ENCODE assay signal across 11 cellular contexts in the genomic region with DNA sequence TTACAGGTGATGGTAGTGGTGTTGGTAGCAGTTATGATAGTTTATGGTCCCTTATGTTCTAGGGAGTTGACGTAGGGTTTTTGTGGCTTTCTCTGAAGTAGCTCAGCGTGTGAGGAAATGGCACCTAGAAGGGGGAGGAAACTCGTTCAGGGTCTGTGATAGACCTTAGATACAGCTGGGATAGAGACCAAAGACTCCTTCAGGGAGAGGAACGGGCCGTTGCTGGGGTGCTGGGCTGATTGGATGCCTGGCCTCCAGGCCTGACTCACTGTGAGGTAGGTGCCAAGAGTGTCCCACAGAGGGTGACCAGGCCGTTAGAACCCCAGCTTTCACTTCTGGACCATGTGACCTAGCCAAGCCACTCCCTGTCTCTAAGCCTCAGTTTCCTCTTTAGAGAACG.
DNase-seq lines count a peak whose midpoint lies in the region; ATAC-seq and TF ChIP-seq lines count a peak whose summit lies in the region.
"Had no signal": no experiment of that assay in that cellular context is flagged by ENCODE, and none has a peak within 500 bp of the region (broad histone marks: within the 10 kb centered on the region; RNA-seq: fewer than 3 reads in every experiment).

No MANE protein-coding gene starts in this region.

- WGBS in heart right ventricle, 2 donors: 34 to 46% methylated on average over 7 of the region's 7 CpGs

- H3K27ac ChIP-seq in heart right ventricle: peak overlapping the region; percentile 9 to 98 (median 79)
- no peak overlapping the region for H3K27ac ChIP-seq in brain microvascular endothelial cell
- H3K27ac ChIP-seq in upper lobe of right lung: peak overlapping the region; percentile 58
- H3K27ac ChIP-seq: left lung had no signal

- no peaks in the 10 kb centered on the region for H3K9me3 Mint-ChIP-seq in nephron

- H3K4me1 Mint-ChIP-seq in nephron: peaks cover 14% of the 10 kb centered on the region

- H3K27me3 ChIP-seq in heart right ventricle (no peaks in the 10 kb centered on the region), brain microvascular endothelial cell (replicated peaks) (no peaks in the 10 kb centered on the region), upper lobe of right lung (no peaks in the 10 kb centered on the region)
- H3K27me3 ChIP-seq: left lung, Peyer's patch had no signal

- H3K9me3 ChIP-seq in heart right ventricle (no peaks in the 10 kb centered on the region), upper lobe of right lung (no peaks in the 10 kb centered on the region)
- H3K9me3 ChIP-seq: left lung, Peyer's patch had no signal

- no peaks in the 10 kb centered on the region for H3K36me3 Mint-ChIP-seq in nephron (ENCODE audit: low read depth)

- H3K4me1 ChIP-seq in heart right ventricle (peaks cover 55 to 100% (median 94%) of the 10 kb centered on the region in 9 donors), upper lobe of right lung (peaks cover 53% of the 10 kb centered on the region)

- H3K27ac Mint-ChIP-seq in nephron: peak overlapping the region; percentile 38 to 60 (median 51)

- ATAC-seq in heart right ventricle (no peak), left cardiac atrium (no peak), upper lobe of right lung (no peak)
- ATAC-seq: left lung had no signal

- no peaks in the 10 kb centered on the region for H3K27me3 Mint-ChIP-seq in nephron (ENCODE audit: low read depth)

- in situ Hi-C loops in brain microvascular endothelial cell (cut with HindIII; ENCODE audit: low pct_ligation_motif_present, low sequenced_read_pairs): loop anchor here (25.0 kb wide), 1 partner anchor 214 kb away; no protein-coding TSS in a partner anchor

- intact Hi-C loops in heart right ventricle (cut with DNase I): loop anchor here in 3 of 10 donors (10.0 kb wide), 3 partner anchors 53 to 237 kb away; no protein-coding TSS in a partner anchor
- intact Hi-C loops in left cardiac atrium (cut with DNase I): loop anchor here in 1 of 2 donors (10.0 kb wide), 1 partner anchor 247 kb away; no protein-coding TSS in a partner anchor
- intact Hi-C loops in upper lobe of right lung (cut with DNase I): no loop called here

- DNase-seq in heart right ventricle (no peak), left cardiac atrium (no peak), brain microvascular endothelial cell (peak; percentile 16), upper lobe of right lung (no peak), T1000 (lab: John Stamatoyannopoulos, UW) (no peak), NCI-H69 (lab: John Stamatoyannopoulos, UW) (no peak)
- DNase-seq in stimulated activated CD4-positive, alpha-beta T cell treated with anti-CD3 and anti-CD28 coated beads, Interleukin-15, amount 100 ng/mL, for 24 hours: no peak
- DNase-seq: left lung, NCI-H146, Peyer's patch had no signal

- no peak overlapping the region for H3K4me3 Mint-ChIP-seq in nephron

- H3K36me3 ChIP-seq in heart right ventricle (peaks cover 0 to 4% (median 0%) of the 10 kb centered on the region in 9 donors), brain microvascular endothelial cell (replicated peaks) (peaks cover 4% of the 10 kb centered on the region), upper lobe of right lung (no peaks in the 10 kb centered on the region)
- H3K36me3 ChIP-seq: left lung, Peyer's patch had no signal

- TF ChIP-seq CTCF in heart right ventricle (IDR thresholded peaks at IDR 0.05) (no peak), brain microvascular endothelial cell (IDR thresholded peaks at IDR 0.05; ENCODE audit: low read depth, low read length, missing control alignments) (no peak), nephron (IDR thresholded peaks at IDR 0.05; ENCODE audit: unreplicated experiment in 3 of 3) (no peak), upper lobe of right lung (IDR thresholded peaks at IDR 0.05) (no peak)

- H3K4me3 ChIP-seq in heart right ventricle (no peak overlapping the region), brain microvascular endothelial cell (ENCODE audit: low read depth, low read length) (no peak overlapping the region), upper lobe of right lung (no peak overlapping the region)
- H3K4me3 ChIP-seq: left lung, Peyer's patch had no signal
